In the genomic region with DNA sequence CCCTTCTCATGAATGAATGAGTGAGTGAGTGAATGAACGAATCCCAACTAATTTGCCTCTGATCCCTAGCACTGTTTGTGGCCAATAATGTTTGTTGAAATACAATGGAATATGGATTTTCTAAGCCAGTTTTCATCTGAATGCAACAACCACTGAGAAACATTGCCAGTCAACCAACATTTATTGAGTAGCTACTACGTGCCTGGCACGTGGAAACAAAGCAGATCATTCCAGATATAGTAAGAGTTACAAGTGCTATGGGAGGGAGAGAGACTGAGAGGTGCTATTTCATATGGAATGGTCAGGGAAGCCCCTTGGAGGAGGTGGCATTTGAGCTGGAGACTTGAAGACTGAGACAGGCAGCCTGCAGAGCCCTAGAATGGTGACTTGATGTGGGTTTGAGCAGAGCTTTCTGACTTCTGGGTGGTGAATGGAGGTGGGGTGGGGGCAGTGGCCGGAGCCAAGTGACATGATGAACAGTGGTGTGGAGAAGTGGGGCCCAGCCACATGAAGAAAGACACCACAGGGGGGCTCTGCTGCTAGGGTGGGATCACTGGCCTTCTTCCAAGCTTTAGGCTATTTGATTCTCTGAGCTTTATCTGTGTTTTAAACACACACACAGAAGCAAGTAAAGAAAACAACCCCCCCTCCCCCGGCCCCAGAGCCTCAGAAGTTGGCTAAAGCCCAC, we compare ENCODE assay signal across 10 cellular contexts. TPM values are rescaled to one million over a fixed set of nuclear protein-coding genes. Genes with fewer than 3 reads are reported as not detected.
DNase-seq lines count a peak whose midpoint lies in the region; ATAC-seq, FAIRE-seq and TF ChIP-seq lines count a peak whose summit lies in the region.
"Had no signal": no experiment of that assay in that cellular context is flagged by ENCODE, and none has a peak within 500 bp of the region (broad histone marks: within the 10 kb centered on the region; RNA-seq: fewer than 3 reads in every experiment).

No MANE protein-coding gene starts in this region.

- no peaks in the 10 kb centered on the region for H3K27me3 ChIP-seq in endothelial cell of umbilical vein (ENCODE audit: control insufficient read depth in 2 of 2, insufficient read depth in 2 of 2, low read length in 2 of 2)
- H3K27me3 ChIP-seq in muscle layer of duodenum (ENCODE audit: low read depth, low read length): no peaks in the 10 kb centered on the region
- no peaks in the 10 kb centered on the region for H3K27me3 ChIP-seq in spleen (replicated peaks in 1 of 7)
- H3K27me3 ChIP-seq: adrenal gland had no signal

- TF ChIP-seq POLR2A in endothelial cell of umbilical vein (IDR thresholded peaks at IDR 0.05; ENCODE audit: low read depth, low read length): no peak
- no peak for TF ChIP-seq POLR2A in spleen (IDR thresholded peaks at IDR 0.05)

- H3K4me2 ChIP-seq in endothelial cell of umbilical vein (ENCODE audit: insufficient read depth, low read length): peak overlapping the region; percentile 28

- peaks cover 8% of the 10 kb centered on the region for H3K4me1 ChIP-seq in HEK293 (ENCODE audit: control insufficient read depth, insufficient read depth, low read length)
- peaks cover 32% of the 10 kb centered on the region for H3K4me1 ChIP-seq in endothelial cell of umbilical vein (ENCODE audit: control insufficient read depth, extremely low read depth, insufficient read depth, low read length)
- peaks cover 10 to 23% of the 10 kb centered on the region in 2 donors for H3K4me1 ChIP-seq in muscle layer of duodenum (ENCODE audit: control insufficient read depth in 1 of 2, insufficient read depth in 2 of 2, low read length in 2 of 2)
- H3K4me1 ChIP-seq in spleen: peaks cover 9 to 60% (median 32%) of the 10 kb centered on the region in 6 donors

- dilution Hi-C loops in endothelial cell of umbilical vein (cut with MboI; ENCODE audit: extremely low pct_ligation_motif_present, low sequenced_read_pairs): no loop called here

- ATAC-seq in HG03280 (IDR thresholded peaks at IDR 0.05; ENCODE audit: unreplicated experiment) (no peak), HG03097 (IDR thresholded peaks at IDR 0.05; ENCODE audit: low FRiP score, unreplicated experiment) (no peak)

- POLR2A ChIA-PET in HEK293 (lab: Yijun Ruan, JAX) (interaction anchor here (1.0 to 2.2 kb wide), 4 partner anchors 9 to 78 kb away, joined by 3 to 7 read pairs (median 5); a partner anchor contains a TSS), endothelial cell of umbilical vein (lab: Charles Lee) (interaction anchor here (0.6 to 2.0 kb wide), 4 partner anchors 21 to 77 kb away, joined by 4 to 22 read pairs (median 6); a partner anchor contains a TSS)

- DNase-seq in endothelial cell of umbilical vein (ENCODE audit: low read depth, low spot score) (no peak), spleen (no peak), AG08395 (ENCODE audit: low spot score) (no peak), NCI-H226 (no peak)
- DNase-seq: activated CD4-positive, CD25-positive, alpha-beta regulatory T cell treated with anti-CD3 and anti-CD28 coated beads, Interleukin-2, amount 50 U/mL, for 72 hours had no signal

- H3K79me2 ChIP-seq in endothelial cell of umbilical vein (ENCODE audit: control insufficient read depth, insufficient read depth, low read length): no peaks in the 10 kb centered on the region

- peak overlapping the region; percentile 15 for H2AFZ ChIP-seq in endothelial cell of umbilical vein (ENCODE audit: low read depth, low read length)

- H3K9me3 ChIP-seq in HEK293 (ENCODE audit: control insufficient read depth, insufficient read depth, low read depth, low read length) (no peaks in the 10 kb centered on the region), endothelial cell of umbilical vein (replicated peaks; ENCODE audit: control insufficient read depth, insufficient read depth, low read length) (no peaks in the 10 kb centered on the region), muscle layer of duodenum (ENCODE audit: control insufficient read depth in 1 of 2, low read length in 2 of 2) (no peaks in the 10 kb centered on the region), spleen (peaks cover 0 to 2% (median 0%) of the 10 kb centered on the region in 8 donors)
- H3K9me3 ChIP-seq: adrenal gland had no signal

- H4K20me1 ChIP-seq in endothelial cell of umbilical vein (replicated peaks; ENCODE audit: control insufficient read depth, extremely low read depth, insufficient read depth, low read length): no peaks in the 10 kb centered on the region

- BruUV-seq in endothelial cell of umbilical vein (replicated peaks; lab: Mats Ljungman, UMichigan): TSS peak; percentile 19

- no peaks in the 10 kb centered on the region for H3K9me1 ChIP-seq in endothelial cell of umbilical vein (replicated peaks; ENCODE audit: control insufficient read depth, extremely low read depth, insufficient read depth, low read length)

- intact Hi-C loops in endothelial cell of umbilical vein (cut with micrococcal nuclease) (loop anchor here (1.0 to 10.0 kb wide), 3 partner anchors 35 to 261 kb away; a partner anchor contains a TSS), spleen (cut with DNase I; ENCODE audit: low total_unique reads) (no loop called here)

- H3K9ac ChIP-seq in endothelial cell of umbilical vein (replicated peaks; ENCODE audit: extremely low read depth, insufficient read depth, low read length): peak overlapping the region; percentile 32

- H3K36me3 ChIP-seq in HEK293 (ENCODE audit: control insufficient read depth in 2 of 2, insufficient read depth in 1 of 2, low read length in 2 of 2) (no peaks in the 10 kb centered on the region), endothelial cell of umbilical vein (ENCODE audit: control insufficient read depth in 2 of 2, extremely low read depth in 1 of 2, insufficient read depth in 2 of 2, low read length in 2 of 2) (no peaks in the 10 kb centered on the region), muscle layer of duodenum (ENCODE audit: control insufficient read depth in 1 of 2, insufficient read depth in 2 of 2, low read length in 2 of 2) (no peaks in the 10 kb centered on the region), spleen (no peaks in the 10 kb centered on the region)
- H3K36me3 ChIP-seq: adrenal gland had no signal

- CTCF ChIA-PET in HEK293 (lab: Yijun Ruan, JAX) (interaction anchor here (0.5 to 1.5 kb wide), 4 partner anchors 9 to 280 kb away, joined by 3 read pairs; no protein-coding TSS in a partner anchor), endothelial cell of umbilical vein (lab: Charles Lee) (interaction anchor here (0.6 to 2.9 kb wide), 8 partner anchors 9 to 77 kb away, joined by 3 to 16 read pairs (median 6); a partner anchor contains a TSS)

- H3K4me3 ChIP-seq in HEK293 (ENCODE audit: low read depth, low read length) (no peak overlapping the region), endothelial cell of umbilical vein (replicated peaks in 1 of 3; ENCODE audit: insufficient read depth in 1 of 3, low read depth in 1 of 3, low read length in 3 of 3) (no peak overlapping the region), muscle layer of duodenum (ENCODE audit: low read depth in 1 of 2, low read length in 2 of 2) (no peak overlapping the region), spleen (no peak overlapping the region)
- H3K4me3 ChIP-seq: adrenal gland had no signal

- H3K27ac ChIP-seq in HEK293 (ENCODE audit: extremely low read depth, low read depth, low read length) (0 out of 2 replicates have a peak overlapping the region, but pooled peaks have one; percentile 29), endothelial cell of umbilical vein (ENCODE audit: insufficient read depth, low read depth, low read length) (peak overlapping the region; percentile 79), muscle layer of duodenum (ENCODE audit: low read length) (peak overlapping the region; percentile 51), spleen (peak overlapping the region; percentile 27 to 84 (median 70))

- 0 out of 2 replicates have a peak, but pooled peaks have one; percentile 8 for TF ChIP-seq CTCF in HEK293 (tag by site-specific recombination; IDR thresholded peaks at IDR 0.05)
- no peak for TF ChIP-seq CTCF in endothelial cell of umbilical vein (IDR thresholded peaks at IDR 0.05; ENCODE audit: extremely low read depth in 1 of 2, insufficient read depth in 1 of 2, low read depth in 1 of 2, low read length in 2 of 2)
- TF ChIP-seq CTCF in spleen (IDR thresholded peaks at IDR 0.05 in 8 of 11, conservative IDR thresholded peaks at IDR 0.05 in 3 of 11): no peak

- FAIRE-seq in endothelial cell of umbilical vein (lab: Jason Lieb, UNC): no peak

- 47 to 71% (median 66%) methylated on average over 5 of the region's 5 CpGs for WGBS in spleen, 5 donors

TF ChIP-seq in HEK293, 187 proteins besides CTCF, POLR2A, EP300 and RAD21 (continues in another document):
- TF ChIP-seq ZFP69B (tag by site-specific recombination; IDR thresholded peaks at IDR 0.05): peak; percentile 56

TF ChIP-seq in endothelial cell of umbilical vein, 7 proteins besides CTCF, POLR2A, EP300 and RAD21:
- TF ChIP-seq MYC (IDR thresholded peaks at IDR 0.05; ENCODE audit: low read depth, low read length) (no peak), POLR2AphosphoS5 (IDR thresholded peaks at IDR 0.05; ENCODE audit: insufficient read depth, low read depth, low read length) (no peak), FOS (IDR thresholded peaks at IDR 0.05; ENCODE audit: borderline replicate concordance, insufficient read depth, low read length) (no peak), JUN (IDR thresholded peaks at IDR 0.05; ENCODE audit: borderline replicate concordance, insufficient read depth, insufficient read length, low read depth) (no peak), GATA2 (IDR thresholded peaks at IDR 0.05; ENCODE audit: insufficient read depth, insufficient read length, low read depth, low read length) (no peak)
- TF ChIP-seq, protein P1, sequence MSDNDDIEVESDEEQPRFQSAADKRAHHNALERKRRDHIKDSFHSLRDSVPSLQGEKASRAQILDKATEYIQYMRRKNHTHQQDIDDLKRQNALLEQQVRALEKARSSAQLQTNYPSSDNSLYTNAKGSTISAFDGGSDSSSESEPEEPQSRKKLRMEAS (IDR thresholded peaks at IDR 0.05; ENCODE audit: insufficient read depth, insufficient read length): no peak

RNA-seq across cellular contexts. Expression of a gene that starts 35.1 kb away (rescaled TPM):
- total RNA-seq in endothelial cell of umbilical vein: 197 and 201 TPM in 2 replicates
- 56.0 and 59.0 TPM in 2 replicates for polyA plus RNA-seq in endothelial cell of umbilical vein
- 34.9 and 37.7 TPM in 2 replicates for polyA plus RNA-seq in endothelial cell of umbilical vein (2011; cell fraction: cytosol; rRNA removed)
- 164 and 190 TPM in 2 replicates for polyA plus RNA-seq in endothelial cell of umbilical vein (2011; cell fraction: nucleus; rRNA removed)
- 51.7 and 108 TPM in 2 replicates for polyA plus RNA-seq in endothelial cell of umbilical vein (2012)
- polyA minus RNA-seq in endothelial cell of umbilical vein: 37.2 and 45.0 TPM in 2 replicates
- polyA minus RNA-seq in endothelial cell of umbilical vein (2011; cell fraction: cytosol; rRNA and poly(A)+ RNA removed): 7.0 TPM
- 46.6 and 75.9 TPM in 2 replicates for polyA minus RNA-seq in endothelial cell of umbilical vein (2011; cell fraction: nucleus; rRNA and poly(A)+ RNA removed)
- 100 to 1,000 TPM; 124 to 230 (median 159) TPM for total RNA-seq in spleen
- 10 to 100 TPM; 21.2 to 88.9 (median 47.0) TPM for polyA plus RNA-seq in spleen

Comparison
In these comparisons a context has a peak if more than half of its experiments do, and no peak if none do; other contexts are left out.
1. H3K27ac ChIP-seq: peak in every context shown above with its lines; median percentile 79 in endothelial cell of umbilical vein; 70 in spleen; 51 in muscle layer of duodenum; 29 in HEK293.